In the genomic region with DNA sequence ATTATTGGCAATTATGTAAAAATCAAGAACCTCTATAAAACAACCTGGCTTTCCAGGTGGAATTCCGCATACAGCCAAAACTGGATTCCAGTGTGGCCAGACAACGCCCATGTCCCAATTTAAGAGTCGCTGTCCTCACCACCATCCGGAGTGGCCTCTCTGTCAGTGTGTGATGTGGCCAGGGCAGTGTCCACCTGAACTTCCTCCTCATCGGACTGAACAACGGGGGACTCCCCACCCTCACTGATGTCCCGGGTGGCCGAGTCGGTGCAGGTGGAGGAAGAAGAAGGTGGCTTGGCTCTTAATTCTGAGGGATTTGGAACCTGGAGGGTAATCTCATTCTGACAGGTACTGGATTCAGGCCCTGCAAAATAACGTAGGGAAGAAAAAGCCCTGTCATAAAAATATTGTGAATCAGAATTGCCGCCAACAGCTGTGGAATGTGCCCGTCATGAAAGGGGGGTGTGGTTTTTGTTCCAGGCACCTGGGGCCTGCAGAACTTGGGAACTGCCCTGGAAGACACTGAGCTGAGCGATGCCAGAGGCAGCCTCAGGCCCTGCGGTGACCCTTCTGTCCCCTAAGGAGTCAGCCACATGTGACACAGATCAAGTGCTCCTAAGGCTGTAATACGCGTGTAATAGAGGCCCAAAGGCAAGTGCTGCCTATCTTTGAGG, we compare ENCODE assay signal across 2 cellular contexts.
TF ChIP-seq lines count a peak whose summit lies in the region.

No MANE protein-coding gene starts in this region.

TF ChIP-seq in WTC11, 78 proteins besides CTCF, POLR2A, EP300 and RAD21 (continued from another document):
- TF ChIP-seq, protein P1, sequence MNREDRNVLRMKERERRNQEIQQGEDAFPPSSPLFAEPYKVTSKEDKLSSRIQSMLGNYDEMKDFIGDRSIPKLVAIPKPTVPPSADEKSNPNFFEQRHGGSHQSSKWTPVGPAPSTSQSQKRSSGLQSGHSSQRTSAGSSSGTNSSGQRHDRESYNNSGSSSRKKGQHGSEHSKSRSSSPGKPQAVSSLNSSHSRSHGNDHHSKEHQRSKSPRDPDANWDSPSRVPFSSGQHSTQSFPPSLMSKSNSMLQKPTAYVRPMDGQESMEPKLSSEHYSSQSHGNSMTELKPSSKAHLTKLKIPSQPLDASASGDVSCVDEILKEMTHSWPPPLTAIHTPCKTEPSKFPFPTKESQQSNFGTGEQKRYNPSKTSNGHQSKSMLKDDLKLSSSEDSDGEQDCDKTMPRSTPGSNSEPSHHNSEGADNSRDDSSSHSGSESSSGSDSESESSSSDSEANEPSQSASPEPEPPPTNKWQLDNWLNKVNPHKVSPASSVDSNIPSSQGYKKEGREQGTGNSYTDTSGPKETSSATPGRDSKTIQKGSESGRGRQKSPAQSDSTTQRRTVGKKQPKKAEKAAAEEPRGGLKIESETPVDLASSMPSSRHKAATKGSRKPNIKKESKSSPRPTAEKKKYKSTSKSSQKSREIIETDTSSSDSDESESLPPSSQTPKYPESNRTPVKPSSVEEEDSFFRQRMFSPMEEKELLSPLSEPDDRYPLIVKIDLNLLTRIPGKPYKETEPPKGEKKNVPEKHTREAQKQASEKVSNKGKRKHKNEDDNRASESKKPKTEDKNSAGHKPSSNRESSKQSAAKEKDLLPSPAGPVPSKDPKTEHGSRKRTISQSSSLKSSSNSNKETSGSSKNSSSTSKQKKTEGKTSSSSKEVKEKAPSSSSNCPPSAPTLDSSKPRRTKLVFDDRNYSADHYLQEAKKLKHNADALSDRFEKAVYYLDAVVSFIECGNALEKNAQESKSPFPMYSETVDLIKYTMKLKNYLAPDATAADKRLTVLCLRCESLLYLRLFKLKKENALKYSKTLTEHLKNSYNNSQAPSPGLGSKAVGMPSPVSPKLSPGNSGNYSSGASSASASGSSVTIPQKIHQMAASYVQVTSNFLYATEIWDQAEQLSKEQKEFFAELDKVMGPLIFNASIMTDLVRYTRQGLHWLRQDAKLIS (CRISPR knock-in tag; IDR thresholded peaks at IDR 0.05; ENCODE audit: borderline replicate concordance): no peak
- 0 out of 2 replicates have a peak, but pooled peaks have one; percentile 21 for TF ChIP-seq NR2C2 (CRISPR knock-in tag; IDR thresholded peaks at IDR 0.05)
TF ChIP-seq in WTC11: peak in this region for 3.

TF ChIP-seq in SK-N-SH, 30 proteins besides CTCF, POLR2A, EP300 and RAD21 (continued from another document):
- TF ChIP-seq, protein P2, sequence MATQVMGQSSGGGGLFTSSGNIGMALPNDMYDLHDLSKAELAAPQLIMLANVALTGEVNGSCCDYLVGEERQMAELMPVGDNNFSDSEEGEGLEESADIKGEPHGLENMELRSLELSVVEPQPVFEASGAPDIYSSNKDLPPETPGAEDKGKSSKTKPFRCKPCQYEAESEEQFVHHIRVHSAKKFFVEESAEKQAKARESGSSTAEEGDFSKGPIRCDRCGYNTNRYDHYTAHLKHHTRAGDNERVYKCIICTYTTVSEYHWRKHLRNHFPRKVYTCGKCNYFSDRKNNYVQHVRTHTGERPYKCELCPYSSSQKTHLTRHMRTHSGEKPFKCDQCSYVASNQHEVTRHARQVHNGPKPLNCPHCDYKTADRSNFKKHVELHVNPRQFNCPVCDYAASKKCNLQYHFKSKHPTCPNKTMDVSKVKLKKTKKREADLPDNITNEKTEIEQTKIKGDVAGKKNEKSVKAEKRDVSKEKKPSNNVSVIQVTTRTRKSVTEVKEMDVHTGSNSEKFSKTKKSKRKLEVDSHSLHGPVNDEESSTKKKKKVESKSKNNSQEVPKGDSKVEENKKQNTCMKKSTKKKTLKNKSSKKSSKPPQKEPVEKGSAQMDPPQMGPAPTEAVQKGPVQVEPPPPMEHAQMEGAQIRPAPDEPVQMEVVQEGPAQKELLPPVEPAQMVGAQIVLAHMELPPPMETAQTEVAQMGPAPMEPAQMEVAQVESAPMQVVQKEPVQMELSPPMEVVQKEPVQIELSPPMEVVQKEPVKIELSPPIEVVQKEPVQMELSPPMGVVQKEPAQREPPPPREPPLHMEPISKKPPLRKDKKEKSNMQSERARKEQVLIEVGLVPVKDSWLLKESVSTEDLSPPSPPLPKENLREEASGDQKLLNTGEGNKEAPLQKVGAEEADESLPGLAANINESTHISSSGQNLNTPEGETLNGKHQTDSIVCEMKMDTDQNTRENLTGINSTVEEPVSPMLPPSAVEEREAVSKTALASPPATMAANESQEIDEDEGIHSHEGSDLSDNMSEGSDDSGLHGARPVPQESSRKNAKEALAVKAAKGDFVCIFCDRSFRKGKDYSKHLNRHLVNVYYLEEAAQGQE (IDR thresholded peaks at IDR 0.05; ENCODE audit: low read depth, low read length): no peak
- TF ChIP-seq TAF1 (IDR thresholded peaks at IDR 0.05; ENCODE audit: borderline replicate concordance, low read depth, low read length): no peak
- no peak for TF ChIP-seq EZH2phosphoT487 (IDR thresholded peaks at IDR 0.05; ENCODE audit: borderline replicate concordance, low read depth)
- TF ChIP-seq, protein P3, sequence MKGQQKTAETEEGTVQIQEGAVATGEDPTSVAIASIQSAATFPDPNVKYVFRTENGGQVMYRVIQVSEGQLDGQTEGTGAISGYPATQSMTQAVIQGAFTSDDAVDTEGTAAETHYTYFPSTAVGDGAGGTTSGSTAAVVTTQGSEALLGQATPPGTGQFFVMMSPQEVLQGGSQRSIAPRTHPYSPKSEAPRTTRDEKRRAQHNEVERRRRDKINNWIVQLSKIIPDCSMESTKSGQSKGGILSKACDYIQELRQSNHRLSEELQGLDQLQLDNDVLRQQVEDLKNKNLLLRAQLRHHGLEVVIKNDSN (IDR thresholded peaks at IDR 0.05; ENCODE audit: borderline replicate concordance, low read depth): no peak
- TF ChIP-seq, protein P4, sequence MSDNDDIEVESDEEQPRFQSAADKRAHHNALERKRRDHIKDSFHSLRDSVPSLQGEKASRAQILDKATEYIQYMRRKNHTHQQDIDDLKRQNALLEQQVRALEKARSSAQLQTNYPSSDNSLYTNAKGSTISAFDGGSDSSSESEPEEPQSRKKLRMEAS (IDR thresholded peaks at IDR 0.05; ENCODE audit: low read depth): no peak
